In the genomic region with DNA sequence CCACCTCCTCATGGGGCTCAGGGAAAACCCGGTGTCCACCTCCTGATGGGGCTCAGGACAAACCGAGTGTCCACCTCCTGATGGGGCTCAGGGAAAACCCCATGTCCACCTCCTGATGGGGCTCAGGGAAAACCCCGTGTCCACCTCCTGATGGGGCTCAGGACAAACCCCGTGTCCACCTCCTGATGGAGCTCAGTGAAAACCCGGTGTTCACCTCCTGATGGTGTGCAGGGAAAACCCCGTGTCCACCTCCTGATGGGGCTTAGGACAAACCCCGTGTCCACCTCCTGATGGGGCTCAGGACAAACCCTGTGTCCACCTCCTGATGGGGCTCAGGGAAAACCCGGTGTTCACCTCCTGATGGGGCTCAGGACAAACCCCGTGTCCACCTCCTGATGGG, we compare ENCODE assay signal across 8 cellular contexts. TPM values are rescaled to one million over a fixed set of nuclear protein-coding genes. Genes with fewer than 3 reads are reported as not detected.
A peak's percentile ranks its signal among the peaks of the same experiment; 100 is the strongest.
DNase-seq lines count a peak whose midpoint lies in the region; ATAC-seq, FAIRE-seq and TF ChIP-seq lines count a peak whose summit lies in the region.
"Not testable (repeated sequence)": the region's sequence is repeated elsewhere in the genome, so short reads cannot be mapped to it uniquely, and the experiment has no call there.

No MANE protein-coding gene starts in this region.

- not testable (repeated sequence) for H3K9me3 ChIP-seq in BE2C; GM12878 (replicated peaks; ENCODE audit: control insufficient read depth, insufficient read depth, low read length); osteoblast (ENCODE audit: low read depth, low read length)

- H3K36me3 ChIP-seq in BE2C (peaks cover 61% of the 10 kb centered on the region), H7 (replicated peaks; ENCODE audit: control insufficient read depth, insufficient read depth, low read length) (peaks cover 14% of the 10 kb centered on the region), GM12878 (ENCODE audit: control insufficient read depth in 2 of 2, insufficient read depth in 2 of 2, low read length in 1 of 2) (peaks cover 32 to 48% of the 10 kb centered on the region in 2 experiments), osteoblast (ENCODE audit: insufficient read depth, low read length) (peaks cover 63% of the 10 kb centered on the region)

- not testable (repeated sequence) for ATAC-seq in GM12878; Right ventricle myocardium superior (ENCODE audit: poor library complexity); sciatic nerve

- not testable (repeated sequence) for TF ChIP-seq EP300 in GM12878 (IDR thresholded peaks at IDR 0.05; ENCODE audit: borderline replicate concordance in 1 of 2, control insufficient read depth in 1 of 2, low read depth in 2 of 2, low read length in 2 of 2)

- H2AFZ ChIP-seq in GM12878 (ENCODE audit: control insufficient read depth, low read depth, low read length); osteoblast (ENCODE audit: low read length): not testable (repeated sequence)

- 97% methylated on average over 9 of the region's 9 CpGs for WGBS in GM12878 (ENCODE audit: insufficient coverage, insufficient replicate concordance, low lambda C conversion rate, missing lambda C conversion rate)

- not testable (repeated sequence) for H4K20me1 ChIP-seq in GM12878 (ENCODE audit: control insufficient read depth, insufficient read depth)
- H4K20me1 ChIP-seq in osteoblast (ENCODE audit: insufficient read depth, low read length): peaks cover 57% of the 10 kb centered on the region

- not testable (repeated sequence) for FAIRE-seq in GM12878 (lab: Jason Lieb, UNC)

- H3K79me2 ChIP-seq in GM12878 (ENCODE audit: control insufficient read depth, insufficient read depth, low read length): not testable (repeated sequence)
- H3K79me2 ChIP-seq in osteoblast (ENCODE audit: insufficient read depth, low read length): peaks cover 79% of the 10 kb centered on the region

- not testable (repeated sequence) for H3K27me3 ChIP-seq in BE2C; H7 (ENCODE audit: control insufficient read depth, insufficient read depth, low read length); GM12878 (replicated peaks in 1 of 2; ENCODE audit: control insufficient read depth in 2 of 2, insufficient read depth in 2 of 2, low read length in 1 of 2); osteoblast (ENCODE audit: insufficient read depth, low read length)

- SMC1A ChIA-PET in GM12878 (lab: Charles Lee; ENCODE audit: uncharacterized antibody, unreplicated experiment): not testable (repeated sequence)

- BruUV-seq in GM12878 (replicated peaks; lab: Mats Ljungman, UMichigan): not testable (repeated sequence)

- POLR2A ChIA-PET in GM12878 (lab: Charles Lee): not testable (repeated sequence)

- H3K27ac ChIP-seq in GM12878 (ENCODE audit: control insufficient read depth, insufficient read depth); coronary artery; osteoblast (ENCODE audit: low read depth, low read length): not testable (repeated sequence)

- TF ChIP-seq POLR2A in GM12878 (IDR thresholded peaks at IDR 0.05; ENCODE audit: low read depth, low read length): not testable (repeated sequence)

- CTCF ChIA-PET in GM12878 (lab: Yijun Ruan, JAX): not testable (repeated sequence)

- not testable (repeated sequence) for TF ChIP-seq CTCF in BE2C (IDR thresholded peaks at IDR 0.05; ENCODE audit: low read depth, low read length); GM12878 (IDR thresholded peaks at IDR 0.05 in 2 of 3, conservative IDR thresholded peaks at IDR 0.05 in 1 of 3; ENCODE audit: control insufficient read depth in 2 of 3, extremely low read depth in 1 of 3, insufficient read depth in 1 of 3, low read depth in 3 of 3, low read length in 3 of 3); coronary artery (IDR thresholded peaks at IDR 0.05); osteoblast (IDR thresholded peaks at IDR 0.05; ENCODE audit: extremely low read depth, low read depth, low read length)

- H3K4me2 ChIP-seq in GM12878 (ENCODE audit: control insufficient read depth, insufficient read depth); osteoblast (ENCODE audit: insufficient read depth, low read length): not testable (repeated sequence)

- not testable (repeated sequence) for H3K4me1 ChIP-seq in BE2C; GM12878 (ENCODE audit: control insufficient read depth, insufficient read depth, low read length); osteoblast (ENCODE audit: insufficient read depth, low read length)

- TF ChIP-seq RAD21 in GM12878 (IDR thresholded peaks at IDR 0.05; ENCODE audit: insufficient read depth, low read depth, low read length): not testable (repeated sequence)

- in situ Hi-C loops in GM12878 (cut with MboI): not testable (repeated sequence)

- intact Hi-C loops in GM12878 (cut with micrococcal nuclease; ENCODE audit: unreplicated experiment); Right ventricle myocardium superior (cut with DNase I); sciatic nerve (cut with DNase I): not testable (repeated sequence)

- H3K9ac ChIP-seq in GM12878 (ENCODE audit: control insufficient read depth, insufficient read depth, low read length): not testable (repeated sequence)

- H3K4me3 ChIP-seq in BE2C (ENCODE audit: low read depth, low read length); H7 (ENCODE audit: insufficient read depth, low read depth, low read length); GM12878; coronary artery; osteoblast (ENCODE audit: insufficient read depth, low read length): not testable (repeated sequence)

- RAD21 ChIA-PET in GM12878 (lab: Charles Lee; ENCODE audit: unreplicated experiment): not testable (repeated sequence)

- peak; percentile 0 for DNase-seq in BE2C
- peak; percentile 9 for DNase-seq in H7
- peak; percentile 24 for DNase-seq in activated effector memory CD4-positive, alpha-beta T cell treated with anti-CD3 and anti-CD28 coated beads, Interleukin-2, amount 50 U/mL, for 16 hours
- DNase-seq in GM12878 (ENCODE audit: low read depth, low spot score): not testable (repeated sequence)
- DNase-seq in coronary artery (ENCODE audit: low spot score): peak; percentile 14
- peak; percentile 23 for DNase-seq in Right ventricle myocardium superior
- DNase-seq in osteoblast (ENCODE audit: insufficient read length, low spot score, missing footprints): peak; percentile 69
- peak; percentile 31 for DNase-seq in sciatic nerve (ENCODE audit: low spot score)

TF ChIP-seq in GM12878, 131 proteins besides CTCF, POLR2A, EP300 and RAD21:
- TF ChIP-seq POLR2AphosphoS5 (IDR thresholded peaks at IDR 0.05; ENCODE audit: low read length): peak; percentile 31; the same call in 1 of the 2 replicates

RNA-seq across cellular contexts. Expression of a gene that starts 11.7 kb away (rescaled TPM):
- 352 TPM for polyA plus RNA-seq in BE2C (2012; ENCODE audit: insufficient read depth, insufficient read length, low read depth)
- total RNA-seq in H7 (2014; rRNA removed; shearing (Covaris generic)): 267 and 360 TPM in 2 replicates
- total RNA-seq in GM12878 (2013; cell fraction: nucleolus; rRNA removed): 114 and 143 TPM in 2 replicates
- 143 and 160 TPM in 2 replicates for total RNA-seq in GM12878 (2014; rRNA removed)
- total RNA-seq in GM12878 (2014; rRNA removed; fragmentation: Illumina TruSeq; extraction: Trizol): 53.9 and 62.2 TPM in 2 replicates
- 182 TPM in 2 replicates for total RNA-seq in GM12878 (2021)
- polyA plus RNA-seq in GM12878 (2011; ENCODE audit: low read depth): 42.6 TPM
- polyA plus RNA-seq in GM12878 (2011; rRNA removed): 59.1 and 78.2 TPM in 2 replicates
- polyA plus RNA-seq in GM12878 (2011; cell fraction: cytosol; rRNA removed): 120 and 316 TPM in 2 replicates
- 515 and 586 TPM in 2 replicates for polyA plus RNA-seq in GM12878 (2011; cell fraction: nucleus; rRNA removed)
- 132 and 134 TPM in 2 replicates for polyA plus RNA-seq in GM12878 (2012)
- 45.1 and 63.9 TPM in 2 replicates for polyA plus RNA-seq in GM12878 (2014; fragmentation: Illumina TruSeq; extraction: Trizol)
- polyA plus RNA-seq in GM12878 (2014; fragmentation: Nextera tagmentation; extraction: Ambion mirVana): 10 to 100 TPM in 1 of 2 experiments, 1 to 10 TPM in 1; 7.4 to 21.2 TPM
- polyA plus RNA-seq in GM12878 (2014; rRNA removed): 164 and 182 TPM in 2 replicates
- 10 to 100 TPM; 36.8 to 43.1 TPM for polyA plus RNA-seq in GM12878 (2016; fragmentation: Nextera tagmentation; extraction: Ambion mirVana)
- polyA minus RNA-seq in GM12878 (2011; rRNA and poly(A)+ RNA removed): 94.5 and 212 TPM in 2 replicates
- 114 and 138 TPM in 2 replicates for polyA minus RNA-seq in GM12878 (2011; cell fraction: cytosol; rRNA and poly(A)+ RNA removed)
- 50.2 and 76.5 TPM in 2 replicates for polyA minus RNA-seq in GM12878 (2011; cell fraction: nucleus; rRNA and poly(A)+ RNA removed)
- total RNA-seq in Right ventricle myocardium superior: 133 TPM
- total RNA-seq in osteoblast: 246 and 262 TPM in 2 replicates
- total RNA-seq in sciatic nerve: 143 TPM

RNA-seq across cellular contexts. Expression of a gene that starts 52.4 kb away (rescaled TPM):
- 247 TPM for polyA plus RNA-seq in BE2C (2012; ENCODE audit: insufficient read depth, insufficient read length, low read depth)
- total RNA-seq in H7 (2014; rRNA removed; shearing (Covaris generic)): 65.4 and 80.6 TPM in 2 replicates
- total RNA-seq in GM12878 (2013; cell fraction: nucleolus; rRNA removed): 57.4 and 73.6 TPM in 2 replicates
- total RNA-seq in GM12878 (2014; rRNA removed) (47.1 and 52.1 TPM in 2 replicates), GM12878 (2014; rRNA removed; fragmentation: Illumina TruSeq; extraction: Trizol) (19.2 and 23.9 TPM in 2 replicates), GM12878 (2021) (61.7 and 63.1 TPM in 2 replicates), Right ventricle myocardium superior (50.3 TPM), osteoblast (55.7 and 70.6 TPM in 2 replicates), sciatic nerve (68.6 TPM)
- polyA plus RNA-seq in GM12878 (2011; ENCODE audit: low read depth): 13.5 TPM
- polyA plus RNA-seq in GM12878 (2011; rRNA removed) (35.0 and 57.0 TPM in 2 replicates), GM12878 (2014; fragmentation: Illumina TruSeq; extraction: Trizol) (8.8 and 21.4 TPM in 2 replicates), GM12878 (2014; fragmentation: Nextera tagmentation; extraction: Ambion mirVana) (1 to 10 TPM; 3.6 to 7.5 TPM), GM12878 (2014; rRNA removed) (63.7 and 67.3 TPM in 2 replicates), GM12878 (2016; fragmentation: Nextera tagmentation; extraction: Ambion mirVana) (10 to 100 TPM; 63.6 to 67.1 TPM)
- polyA plus RNA-seq in GM12878 (2011; cell fraction: cytosol; rRNA removed): 70.9 and 100 TPM in 2 replicates
- polyA plus RNA-seq in GM12878 (2011; cell fraction: nucleus; rRNA removed): 236 and 285 TPM in 2 replicates
- 33.4 and 36.2 TPM in 2 replicates for polyA plus RNA-seq in GM12878 (2012)
- 27.7 and 52.1 TPM in 2 replicates for polyA minus RNA-seq in GM12878 (2011; rRNA and poly(A)+ RNA removed)
- 26.6 and 31.9 TPM in 2 replicates for polyA minus RNA-seq in GM12878 (2011; cell fraction: cytosol; rRNA and poly(A)+ RNA removed)
- 42.7 and 54.5 TPM in 2 replicates for polyA minus RNA-seq in GM12878 (2011; cell fraction: nucleus; rRNA and poly(A)+ RNA removed)
